Comparison of ENCODE assay signal across 1 cellular context in genomic region chr4:87823741-87824140, GRCh38.
TF ChIP-seq lines count a peak whose summit lies in the region.

No MANE protein-coding gene starts in this region.

TF ChIP-seq in IMR-90, 13 proteins besides CTCF, POLR2A, EP300 and RAD21:
- no peak for TF ChIP-seq ELK1 (IDR thresholded peaks at IDR 0.05; ENCODE audit: borderline replicate concordance, low read depth, low read length)
- TF ChIP-seq RCOR1 (IDR thresholded peaks at IDR 0.05; ENCODE audit: insufficient replicate concordance, low read length), result no peak
- no peak for TF ChIP-seq FOS (IDR thresholded peaks at IDR 0.05; ENCODE audit: low read depth, low read length)
